ENCODE assay signal across 22 cellular contexts in genomic region chr19:2198317-2198716, GRCh38. TPM values are rescaled to one million over a fixed set of nuclear protein-coding genes. Genes with fewer than 3 reads are reported as not detected.
"Had no signal": no experiment of that assay in that cellular context is flagged by ENCODE, and none has a peak within 500 bp of the region (broad histone marks: within the 10 kb centered on the region; RNA-seq: fewer than 3 reads in every experiment).

No MANE protein-coding gene starts in this region.

- H3K36me3 Mint-ChIP-seq: activated naive CD8-positive, alpha-beta T cell had no signal

- ATAC-seq: activated CD4-positive, alpha-beta T cell treated with anti-CD3 and anti-CD28 coated beads for 36 hours; body of pancreas; effector memory CD8-positive, alpha-beta T cell; mucosa of descending colon had no signal

- H3K27ac Mint-ChIP-seq: activated CD4-positive, alpha-beta T cell treated with anti-CD3 and anti-CD28 coated beads for 36 hours; activated naive CD8-positive, alpha-beta T cell; T-helper 2 cell treated with Interferon-gamma antibody and Interleukin-4, amounts not matched to agents 5 μg/mL and 100 μg/mL, for 36 hours had no signal

- H3K27ac ChIP-seq: body of pancreas, parathyroid adenoma, psoas muscle, tibial nerve had no signal

- H3K4me1 Mint-ChIP-seq: activated CD4-positive, alpha-beta T cell treated with anti-CD3 and anti-CD28 coated beads for 36 hours had no signal

- H3K4me3 ChIP-seq: body of pancreas, mucosa of descending colon, psoas muscle, tibial nerve had no signal

- H3K9me3 ChIP-seq: body of pancreas, mucosa of descending colon, psoas muscle, tibial nerve had no signal

- H3K4me3 Mint-ChIP-seq: activated CD4-positive, alpha-beta T cell treated with anti-CD3 and anti-CD28 coated beads for 36 hours; activated naive CD8-positive, alpha-beta T cell; effector memory CD8-positive, alpha-beta T cell; T-helper 2 cell treated with Interferon-gamma antibody and Interleukin-4, amounts not matched to agents 5 μg/mL and 100 μg/mL, for 36 hours had no signal

- H3K27me3 ChIP-seq: body of pancreas, tibial nerve had no signal

- H3K27me3 Mint-ChIP-seq: activated CD4-positive, alpha-beta T cell treated with anti-CD3 and anti-CD28 coated beads for 36 hours; activated naive CD8-positive, alpha-beta T cell; effector memory CD8-positive, alpha-beta T cell had no signal

- DNase-seq: activated CD4-positive, alpha-beta T cell treated with anti-CD3 and anti-CD28 coated beads for 36 hours; activated CD4-positive, CD25-positive, alpha-beta regulatory T cell; activated effector memory CD4-positive, alpha-beta T cell treated with Interleukin-2 at 50 U/mL for 16 hours; activated naive CD4-positive, alpha-beta T cell treated with Interleukin-2 at 50 U/mL for 16 hours; anterior cingulate cortex; body of pancreas; cortex of kidney; effector memory CD8-positive, alpha-beta T cell; head of caudate nucleus; hippocampal formation; left cardiac atrium; left ventricle myocardium superior; mucosa of descending colon; occipital lobe; psoas muscle; stimulated activated CD4-positive, alpha-beta T cell treated with anti-CD3 and anti-CD28 coated beads, Interleukin-15, amount 100 ng/mL, for 24 hours; stimulated activated CD4-positive, alpha-beta T cell treated with anti-CD3 and anti-CD28 coated beads, Interleukin-2, amount 100 ng/mL, for 24 hours; stimulated activated naive CD4-positive, alpha-beta T cell treated with Interleukin-2 at 50 U/mL for 16 hours had no signal

- H3K9me3 Mint-ChIP-seq: effector memory CD8-positive, alpha-beta T cell; T-helper 2 cell treated with Interferon-gamma antibody and Interleukin-4, amounts not matched to agents 5 μg/mL and 100 μg/mL, for 36 hours had no signal

- H3K4me1 ChIP-seq: body of pancreas, parathyroid adenoma had no signal

RNA-seq across cellular contexts. Expression of gene AMH, which starts 50.8 kb away (rescaled TPM):
- total RNA-seq: occipital lobe had no signal
